In the genomic region with DNA sequence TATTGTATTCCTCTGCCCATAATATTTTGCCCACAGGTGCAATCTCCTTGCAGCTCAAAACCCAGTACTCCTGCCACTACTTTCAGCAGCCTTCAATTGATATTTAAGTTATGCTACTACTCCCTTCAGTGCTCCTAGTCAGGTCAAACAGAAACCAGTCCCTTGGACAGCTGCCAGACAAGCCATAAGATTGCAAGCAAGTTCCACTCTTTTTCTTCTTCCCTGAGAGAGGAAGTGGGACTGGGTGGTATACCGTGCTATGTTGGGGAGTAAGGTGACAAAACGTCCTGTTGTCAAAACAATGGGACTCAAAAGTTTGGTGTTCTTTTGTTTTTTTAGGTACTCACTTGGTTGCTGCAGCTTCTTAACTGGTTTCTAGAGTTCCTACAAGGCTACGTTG, we compare ENCODE assay signal across 15 cellular contexts.
DNase-seq lines count a peak whose midpoint lies in the region; ATAC-seq and TF ChIP-seq lines count a peak whose summit lies in the region.
"Had no signal": no experiment of that assay in that cellular context is flagged by ENCODE, and none has a peak within 500 bp of the region (broad histone marks: within the 10 kb centered on the region; RNA-seq: fewer than 3 reads in every experiment).

No MANE protein-coding gene starts in this region.

- no peak for TF ChIP-seq POLR2A in heart left ventricle (IDR thresholded peaks at IDR 0.05)

- H3K4me1 Mint-ChIP-seq in activated naive CD8-positive, alpha-beta T cell treated with anti-CD3 and anti-CD28 coated beads, Interleukin-2, amount 50 U/mL, for 24 hours = no peaks in the 10 kb centered on the region
- H3K4me1 Mint-ChIP-seq: activated naive CD8-positive, alpha-beta T cell treated with anti-CD3 and anti-CD28 coated beads for 36 hours had no signal

- H3K9me3 Mint-ChIP-seq in activated naive CD8-positive, alpha-beta T cell treated with anti-CD3 and anti-CD28 coated beads, Interleukin-2, amount 50 U/mL, for 24 hours = peaks cover 17% of the 10 kb centered on the region

- H3K27ac Mint-ChIP-seq in activated naive CD8-positive, alpha-beta T cell treated with anti-CD3 and anti-CD28 coated beads, Interleukin-2, amount 50 U/mL, for 24 hours = no peak overlapping the region
- H3K27ac Mint-ChIP-seq: activated naive CD8-positive, alpha-beta T cell treated with anti-CD3 and anti-CD28 coated beads for 36 hours had no signal

- H3K27ac ChIP-seq in heart left ventricle (peak overlapping the region in 3 of 12 donors; percentile 12 to 22 (median 17)), upper lobe of right lung (no peak overlapping the region)
- H3K27ac ChIP-seq: A549, PC-9 had no signal

- DNase-seq in heart left ventricle (peak in 4 of 5 donors; percentile 45 to 66 (median 62)), Right ventricle myocardium inferior (ENCODE audit: missing footprints) (no peak), SKM-1 (lab: John Stamatoyannopoulos, UW; ENCODE audit: unreplicated experiment) (peak; percentile 29), iris pigment epithelial cell (ENCODE audit: low read depth) (peak; percentile 48), upper lobe of right lung (no peak), NCI-H146 (lab: John Stamatoyannopoulos, UW) (no peak), HAP-1 (ENCODE audit: low spot score in 2 of 2) (no peak)
- DNase-seq in activated naive CD8-positive, alpha-beta T cell treated with anti-CD3 and anti-CD28 coated beads, Interleukin-2, amount 50 U/mL, for 24 hours = no peak
- DNase-seq: activated naive CD8-positive, alpha-beta T cell treated with anti-CD3 and anti-CD28 coated beads for 36 hours; cortex of kidney; DMS153; NCI-H2081 had no signal

- intact Hi-C loops in heart left ventricle (cut with DNase I) = no loop called here
- intact Hi-C loops in Right ventricle myocardium inferior (cut with DNase I) = no loop called here
- intact Hi-C loops in upper lobe of right lung (cut with DNase I) = no loop called here

- no peak overlapping the region for H3K4me3 Mint-ChIP-seq in activated naive CD8-positive, alpha-beta T cell treated with anti-CD3 and anti-CD28 coated beads, Interleukin-2, amount 50 U/mL, for 24 hours
- H3K4me3 Mint-ChIP-seq: activated naive CD8-positive, alpha-beta T cell treated with anti-CD3 and anti-CD28 coated beads for 36 hours had no signal

- H3K27me3 Mint-ChIP-seq in activated naive CD8-positive, alpha-beta T cell treated with anti-CD3 and anti-CD28 coated beads, Interleukin-2, amount 50 U/mL, for 24 hours = peaks cover 2% of the 10 kb centered on the region

- H3K36me3 ChIP-seq in heart left ventricle = no peaks in the 10 kb centered on the region
- H3K36me3 ChIP-seq in upper lobe of right lung = no peaks in the 10 kb centered on the region
- H3K36me3 ChIP-seq in HAP-1 (replicated peaks) = no peaks in the 10 kb centered on the region

- H3K4me1 ChIP-seq in heart left ventricle (peaks cover 4 to 70% (median 44%) of the 10 kb centered on the region in 12 donors), upper lobe of right lung (peaks cover 10% of the 10 kb centered on the region), HAP-1 (no peaks in the 10 kb centered on the region)
- H3K4me1 ChIP-seq: A549 had no signal

- in situ Hi-C loops in HAP-1 (cut with MboI; ENCODE audit: low sequenced_read_pairs) = no loop called here

- WGBS in heart left ventricle, 4 donors = 45 to 58% (median 53%) methylated on average over 3 of the region's 3 CpGs

- no peaks in the 10 kb centered on the region for H3K9me3 ChIP-seq in heart left ventricle
- no peaks in the 10 kb centered on the region for H3K9me3 ChIP-seq in upper lobe of right lung
- H3K9me3 ChIP-seq in HAP-1 = peaks cover 4% of the 10 kb centered on the region; the same call in 1 of the 2 replicates
- H3K9me3 ChIP-seq: A549 had no signal

- H3K36me3 Mint-ChIP-seq in activated naive CD8-positive, alpha-beta T cell treated with anti-CD3 and anti-CD28 coated beads, Interleukin-2, amount 50 U/mL, for 24 hours (ENCODE audit: low read depth) = no peaks in the 10 kb centered on the region
- H3K36me3 Mint-ChIP-seq: activated naive CD8-positive, alpha-beta T cell treated with anti-CD3 and anti-CD28 coated beads for 36 hours had no signal

- peak in 3 of 4 donors; percentile 28 to 59 (median 56) for ATAC-seq in heart left ventricle
- no peak for ATAC-seq in Right ventricle myocardium inferior
- peak; percentile 82 for ATAC-seq in upper lobe of right lung
- ATAC-seq in activated naive CD8-positive, alpha-beta T cell treated with anti-CD3 and anti-CD28 coated beads, Interleukin-2, amount 50 U/mL, for 24 hours = no peak
- ATAC-seq: A549, HepG2 had no signal

- H3K27me3 ChIP-seq in heart left ventricle (no peaks in the 10 kb centered on the region), upper lobe of right lung (no peaks in the 10 kb centered on the region), HAP-1 (ENCODE audit: low read depth) (no peaks in the 10 kb centered on the region)

- H3K4me3 ChIP-seq in heart left ventricle (no peak overlapping the region), upper lobe of right lung (no peak overlapping the region), HAP-1 (no peak overlapping the region)
- H3K4me3 ChIP-seq: A549, PC-9 had no signal

- TF ChIP-seq CTCF in heart left ventricle (IDR thresholded peaks at IDR 0.05) (no peak), upper lobe of right lung (IDR thresholded peaks at IDR 0.05) (no peak)

Comparison
In these comparisons a context has a peak if more than half of its experiments do, and no peak if none do; other contexts are left out.
1. ATAC-seq: peak in heart left ventricle (3 of 4) and upper lobe of right lung (single experiment); none in Right ventricle myocardium inferior (single experiment) and activated naive CD8-positive, alpha-beta T cell treated with anti-CD3 and anti-CD28 coated beads, Interleukin-2, amount 50 U/mL, for 24 hours (single experiment).
2. DNase-seq: peak in heart left ventricle (4 of 5), SKM-1 (single experiment) and iris pigment epithelial cell (single experiment); none in Right ventricle myocardium inferior (single experiment), upper lobe of right lung (single experiment), NCI-H146 (single experiment), HAP-1 (0 of 2) and activated naive CD8-positive, alpha-beta T cell treated with anti-CD3 and anti-CD28 coated beads, Interleukin-2, amount 50 U/mL, for 24 hours (single experiment).